ENCODE assay signal across 31 cellular contexts in genomic region chr6:116330511-116330910, GRCh38.
"Had no signal": no experiment of that assay in that cellular context is flagged by ENCODE, and none has a peak within 500 bp of the region (broad histone marks: within the 10 kb centered on the region; RNA-seq: fewer than 3 reads in every experiment).

No MANE protein-coding gene starts in this region.

- H3K4me1 ChIP-seq: breast epithelium, right lobe of liver, thyroid gland had no signal

- H3K9me3 ChIP-seq: breast epithelium, right lobe of liver, thyroid gland, upper lobe of left lung had no signal

- H3K4me3 Mint-ChIP-seq: activated CD4-positive, alpha-beta memory T cell treated with anti-CD3 and anti-CD28 coated beads for 36 hours; activated CD4-positive, alpha-beta T cell treated with anti-CD3 and anti-CD28 coated beads, Interleukin-2, amount 10 ng/mL, durations not matched to agents 24 days and 14 days; activated naive CD4-positive, alpha-beta T cell treated with anti-CD3 and anti-CD28 coated beads, Interleukin-2, amount 10 ng/mL, durations not matched to agents 7 days and 5 days; activated naive CD8-positive, alpha-beta T cell treated with anti-CD3 and anti-CD28 coated beads, Interleukin-2, amount 10 ng/mL, durations not matched to agents 7 days and 5 days; activated T-helper 1 cell treated with anti-CD3 and anti-CD28 coated beads, Interleukin-12 subunit alpha, Interleukin-12 subunit beta, Interleukin-2, Interleukin-4 antibody, amounts not matched to agents 30 ng/mL and 10 ng/mL and 1 ng/mL, durations not matched to agents 14 hours and 24 hours and 36 hours; central memory CD8-positive, alpha-beta T cell; immature natural killer cell; memory B cell; naive thymus-derived CD8-positive, alpha-beta T cell; neural progenitor cell; stimulated activated memory B cell treated with anti-CD40 and anti-IgM and Interleukin-4, amounts not matched to agents 10 μg/mL and 1 μg/mL and 100 μg/mL, for 72 hours had no signal

- H3K27me3 ChIP-seq: breast epithelium, heart left ventricle, neural progenitor cell, right lobe of liver, stomach, thyroid gland, upper lobe of left lung had no signal

- H3K4me3 ChIP-seq: breast epithelium, heart left ventricle, neural progenitor cell, right lobe of liver, smooth muscle cell, stomach, thyroid gland, upper lobe of left lung had no signal

- H3K4me2 ChIP-seq: neural progenitor cell, smooth muscle cell had no signal

- ATAC-seq: heart left ventricle; naive thymus-derived CD8-positive, alpha-beta T cell; right lobe of liver; stimulated activated memory B cell treated with anti-CD40 and anti-IgM and Interleukin-4, amounts not matched to agents 10 μg/mL and 1 μg/mL and 100 μg/mL, for 72 hours had no signal

- H2AFZ ChIP-seq: neural progenitor cell had no signal

- H3K36me3 Mint-ChIP-seq: activated CD4-positive, alpha-beta memory T cell treated with anti-CD3 and anti-CD28 coated beads for 36 hours; activated naive CD4-positive, alpha-beta T cell treated with anti-CD3 and anti-CD28 coated beads, Interleukin-2, amount 10 ng/mL, durations not matched to agents 7 days and 5 days; activated naive CD8-positive, alpha-beta T cell treated with anti-CD3 and anti-CD28 coated beads, Interleukin-2, amount 10 ng/mL, durations not matched to agents 7 days and 5 days; stimulated activated memory B cell treated with anti-CD40 and anti-IgM and Interleukin-4, amounts not matched to agents 10 μg/mL and 1 μg/mL and 100 μg/mL, for 72 hours had no signal

- FAIRE-seq: endometrium had no signal

- H3K9ac ChIP-seq: neural progenitor cell had no signal

- H3K27me3 Mint-ChIP-seq: activated CD4-positive, alpha-beta memory T cell treated with anti-CD3 and anti-CD28 coated beads for 36 hours; activated naive CD4-positive, alpha-beta T cell treated with anti-CD3 and anti-CD28 coated beads, Interleukin-2, amount 10 ng/mL, durations not matched to agents 7 days and 5 days; activated naive CD8-positive, alpha-beta T cell treated with anti-CD3 and anti-CD28 coated beads, Interleukin-2, amount 10 ng/mL, durations not matched to agents 7 days and 5 days; central memory CD8-positive, alpha-beta T cell; memory B cell; naive thymus-derived CD8-positive, alpha-beta T cell; stimulated activated memory B cell treated with anti-CD40 and anti-IgM and Interleukin-4, amounts not matched to agents 10 μg/mL and 1 μg/mL and 100 μg/mL, for 72 hours had no signal

- H3K27ac ChIP-seq: breast epithelium, heart left ventricle, neural progenitor cell, right lobe of liver, stomach, thyroid gland, upper lobe of left lung had no signal

- H3K9me3 Mint-ChIP-seq: activated CD4-positive, alpha-beta T cell treated with anti-CD3 and anti-CD28 coated beads, Interleukin-2, amount 10 ng/mL, durations not matched to agents 24 days and 14 days; activated naive CD4-positive, alpha-beta T cell treated with anti-CD3 and anti-CD28 coated beads, Interleukin-2, amount 10 ng/mL, durations not matched to agents 7 days and 5 days; central memory CD8-positive, alpha-beta T cell; stimulated activated memory B cell treated with anti-CD40 and anti-IgM and Interleukin-4, amounts not matched to agents 10 μg/mL and 1 μg/mL and 100 μg/mL, for 72 hours had no signal

- H3K36me3 ChIP-seq: breast epithelium, heart left ventricle, neural progenitor cell, right lobe of liver, stomach, thyroid gland, upper lobe of left lung had no signal

- H3K4me1 Mint-ChIP-seq: activated CD4-positive, alpha-beta T cell treated with anti-CD3 and anti-CD28 coated beads, Interleukin-2, amount 10 ng/mL, durations not matched to agents 24 days and 14 days; activated naive CD4-positive, alpha-beta T cell treated with anti-CD3 and anti-CD28 coated beads, Interleukin-2, amount 10 ng/mL, durations not matched to agents 7 days and 5 days; activated naive CD8-positive, alpha-beta T cell treated with anti-CD3 and anti-CD28 coated beads, Interleukin-2, amount 10 ng/mL, durations not matched to agents 7 days and 5 days; central memory CD8-positive, alpha-beta T cell; stimulated activated memory B cell treated with anti-CD40 and anti-IgM and Interleukin-4, amounts not matched to agents 10 μg/mL and 1 μg/mL and 100 μg/mL, for 72 hours had no signal

- DNase-seq: activated CD4-positive, alpha-beta memory T cell treated with anti-CD3 and anti-CD28 coated beads for 36 hours; activated CD4-positive, alpha-beta T cell treated with anti-CD3 and anti-CD28 coated beads, Interleukin-2, amount 10 ng/mL, durations not matched to agents 24 days and 14 days; activated CD4-positive, CD25-positive, alpha-beta regulatory T cell treated with anti-CD3 and anti-CD28 coated beads, Interleukin-2, amount 50 U/mL, for 72 hours; activated CD8-positive, alpha-beta memory T cell treated with anti-CD3 and anti-CD28 coated beads, Interleukin-2, amount 50 U/mL, for 4 hours; activated gamma-delta T cell; activated naive CD4-positive, alpha-beta T cell treated with anti-CD3 and anti-CD28 coated beads, Interleukin-2, amount 10 ng/mL, durations not matched to agents 7 days and 5 days; activated naive CD8-positive, alpha-beta T cell treated with anti-CD3 and anti-CD28 coated beads, Interleukin-2, amount 10 ng/mL, durations not matched to agents 7 days and 5 days; activated T-cell treated with anti-CD3 and anti-CD28 coated beads, Interleukin-2, amount 50 U/mL, for 1 hour; dermis blood vessel endothelial cell; effector CD4-positive, alpha-beta T cell; heart left ventricle; hypothalamus; immature natural killer cell; naive thymus-derived CD8-positive, alpha-beta T cell; posterior cingulate gyrus; right lobe of liver; stimulated activated CD4-positive, alpha-beta T cell treated with anti-CD3 and anti-CD28 coated beads, Interleukin-1b, Interleukin-23, amount 100 ng/mL, for 48 hours; stimulated activated CD4-positive, alpha-beta T cell treated with anti-CD3 and anti-CD28 coated beads, Interleukin-4, amount 100 ng/mL, for 4 hours; stimulated activated CD8-positive, alpha-beta memory T cell treated with anti-CD3 and anti-CD28 coated beads, Interleukin-4, amount 100 ng/mL, for 48 hours; stomach; T-helper 2 cell; thyroid gland; upper lobe of left lung had no signal

- H3K27ac Mint-ChIP-seq: activated CD4-positive, alpha-beta memory T cell treated with anti-CD3 and anti-CD28 coated beads for 36 hours; activated CD4-positive, alpha-beta T cell treated with anti-CD3 and anti-CD28 coated beads, Interleukin-2, amount 10 ng/mL, durations not matched to agents 24 days and 14 days; activated naive CD4-positive, alpha-beta T cell treated with anti-CD3 and anti-CD28 coated beads, Interleukin-2, amount 10 ng/mL, durations not matched to agents 7 days and 5 days; activated naive CD8-positive, alpha-beta T cell treated with anti-CD3 and anti-CD28 coated beads, Interleukin-2, amount 10 ng/mL, durations not matched to agents 7 days and 5 days; activated T-helper 1 cell treated with anti-CD3 and anti-CD28 coated beads, Interleukin-12 subunit alpha, Interleukin-12 subunit beta, Interleukin-2, Interleukin-4 antibody, amounts not matched to agents 30 ng/mL and 10 ng/mL and 1 ng/mL, durations not matched to agents 14 hours and 24 hours and 36 hours; immature natural killer cell; memory B cell; naive thymus-derived CD8-positive, alpha-beta T cell; neural progenitor cell; stimulated activated memory B cell treated with anti-CD40 and anti-IgM and Interleukin-4, amounts not matched to agents 10 μg/mL and 1 μg/mL and 100 μg/mL, for 72 hours had no signal
